Comparison of ENCODE assay signal across 11 cellular contexts in the genomic region with DNA sequence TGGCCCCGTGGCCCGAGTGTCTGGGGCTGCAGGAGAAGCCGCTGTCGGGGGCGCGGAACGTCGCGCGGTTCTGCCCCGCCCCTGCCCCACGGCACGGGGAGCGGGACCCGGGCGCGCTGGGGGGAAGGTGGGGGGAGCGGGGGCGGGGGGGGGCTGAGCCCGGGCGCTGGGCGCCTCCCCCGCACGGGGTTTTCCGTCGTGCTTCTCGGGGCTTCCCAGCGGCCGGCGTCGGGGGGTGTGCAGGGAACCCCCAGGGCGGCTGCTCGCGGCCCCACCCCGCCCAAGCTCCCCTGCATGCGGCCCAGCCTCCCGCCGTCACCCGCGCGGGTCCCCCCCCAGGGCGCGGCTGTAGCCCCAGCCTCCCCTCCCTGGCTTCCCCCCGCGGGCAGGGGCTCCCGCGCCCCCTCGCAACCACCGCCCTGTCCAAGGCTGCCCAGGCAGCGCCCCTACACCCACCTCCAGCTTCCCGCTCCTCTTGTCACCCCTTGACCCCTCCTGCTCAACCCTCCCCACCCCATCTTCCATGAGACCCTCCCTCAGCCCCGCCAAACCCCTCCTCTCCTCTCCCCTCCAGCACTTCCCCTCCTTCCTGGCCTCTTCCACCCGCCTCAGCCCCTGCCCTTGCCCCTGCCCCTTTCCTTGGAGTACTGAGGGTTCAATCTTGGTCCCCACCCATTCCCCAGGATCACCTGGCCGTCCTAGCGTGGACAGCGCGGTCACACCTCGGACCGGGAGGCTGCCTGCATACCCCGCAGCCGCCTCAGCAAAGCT. TPM values are rescaled to one million over a fixed set of nuclear protein-coding genes. Genes with fewer than 3 reads are reported as not detected.
DNase-seq lines count a peak whose midpoint lies in the region; ATAC-seq and TF ChIP-seq lines count a peak whose summit lies in the region.
"Had no signal": no experiment of that assay in that cellular context is flagged by ENCODE, and none has a peak within 500 bp of the region (broad histone marks: within the 10 kb centered on the region; RNA-seq: fewer than 3 reads in every experiment).

No MANE protein-coding gene starts in this region.

- H3K9me3 ChIP-seq in iPS-20b (ENCODE audit: insufficient read depth, low read depth, low read length) (no peaks in the 10 kb centered on the region), stomach (no peaks in the 10 kb centered on the region)
- H3K9me3 ChIP-seq: pancreas, tibial nerve had no signal

- H3K36me3 ChIP-seq in iPS-20b (ENCODE audit: insufficient read depth, low read depth, low read length): no peaks in the 10 kb centered on the region
- no peaks in the 10 kb centered on the region for H3K36me3 ChIP-seq in stomach
- H3K36me3 ChIP-seq: pancreas, tibial nerve had no signal

- peaks cover 7% of the 10 kb centered on the region; the same call in 1 of the 2 replicates for H3K4me1 ChIP-seq in iPS-20b (ENCODE audit: insufficient read depth, low read length)
- H3K4me1 ChIP-seq in stomach: peaks cover 29 to 68% (median 62%) of the 10 kb centered on the region in 4 donors
- H3K4me1 ChIP-seq: pancreas had no signal

- WGBS in stomach, 5 donors: 6 to 21% (median 8%) methylated on average over 17 to 60 of the region's 61 CpGs

- ATAC-seq in HG02759 (IDR thresholded peaks at IDR 0.05; ENCODE audit: unreplicated experiment): peak; percentile 40
- ATAC-seq in HG03139 (IDR thresholded peaks at IDR 0.05; ENCODE audit: unreplicated experiment): no peak

- H3K27me3 ChIP-seq in iPS-20b (ENCODE audit: insufficient read depth, low read length): peaks cover 62% of the 10 kb centered on the region
- H3K27me3 ChIP-seq in stomach: peaks cover 23 to 70% (median 52%) of the 10 kb centered on the region in 3 donors

- H3K4me3 ChIP-seq in iPS-20b (ENCODE audit: low read length) (peak overlapping the region; percentile 45; the same call in 1 of the 2 replicates), stomach (peak overlapping the region in 2 of 4 donors; percentile 20 to 35)
- H3K4me3 ChIP-seq: pancreas had no signal

- H3K27ac ChIP-seq in iPS-20b (ENCODE audit: low read length) (no peak overlapping the region), stomach (no peak overlapping the region)
- H3K27ac ChIP-seq: pancreas, tibial nerve had no signal

- TF ChIP-seq CTCF in stomach (IDR thresholded peaks at IDR 0.05): no peak

- no peak overlapping the region for H3K9ac ChIP-seq in iPS-20b (ENCODE audit: low read depth, low read length)

- no peak for TF ChIP-seq POLR2A in stomach (IDR thresholded peaks at IDR 0.05)

- intact Hi-C loops in stomach (cut with DNase I; ENCODE audit: low total_unique reads): no loop called here

- DNase-seq in activated T-cell treated with anti-CD3 and anti-CD28 coated beads for 4 hours (peak; percentile 73), NCI-H1436 treated with DMSO at 0.1 percent for 48 hours (lab: John Stamatoyannopoulos, UW) (no peak), NCI-H748 treated with DMSO at 0.1 percent for 48 hours (lab: John Stamatoyannopoulos, UW) (no peak), stomach (no peak)
- peak; percentile 49 to 87 for DNase-seq in stimulated activated CD8-positive, alpha-beta memory T cell treated with anti-CD3 and anti-CD28 coated beads, Interleukin-7, amount 100 ng/mL, for 4 hours (ENCODE audit: low read depth in 2 of 2)

- TF ChIP-seq EP300 in stomach (IDR thresholded peaks at IDR 0.05): no peak

RNA-seq across cellular contexts. Expression of gene IL17REL, which starts 1.7 kb away (rescaled TPM):
- 1 to 10 TPM in 1 of 5 donors, under 1 TPM in 2, not detected in 2; 0.87 to 1.2 (median 0.92) TPM for total RNA-seq in stomach
- polyA plus RNA-seq in stomach: under 1 TPM in 1 of 3 donors, not detected in 2; 0.03 TPM
- total RNA-seq: pancreas, SK-MEL-5, tibial nerve had no signal
- polyA plus RNA-seq: pancreas had no signal

RNA-seq across cellular contexts. Expression of gene TTLL8, which starts 47.2 kb away (rescaled TPM):
- not detected for total RNA-seq in stomach
- not detected for polyA plus RNA-seq in stomach
- total RNA-seq: pancreas, SK-MEL-5, tibial nerve had no signal
- polyA plus RNA-seq: pancreas had no signal

RNA-seq across cellular contexts. Expression of gene PIM3, which starts 50.3 kb away (rescaled TPM):
- 100 to 1,000 TPM in 3 of 5 donors, 10 to 100 TPM in 2; 51.9 to 802 (median 298) TPM for total RNA-seq in stomach
- 10 to 100 TPM; 75.6 to 87.6 (median 81.6) TPM for polyA plus RNA-seq in stomach

Comparison
In these comparisons a context has a peak if more than half of its experiments do, and no peak if none do; other contexts are left out.
1. DNase-seq: peak in activated T-cell treated with anti-CD3 and anti-CD28 coated beads for 4 hours (single experiment) and stimulated activated CD8-positive, alpha-beta memory T cell treated with anti-CD3 and anti-CD28 coated beads, Interleukin-7, amount 100 ng/mL, for 4 hours (2 of 2); none in NCI-H1436 treated with DMSO at 0.1 percent for 48 hours (single experiment), NCI-H748 treated with DMSO at 0.1 percent for 48 hours (single experiment) and stomach (single experiment).